In the genomic region with DNA sequence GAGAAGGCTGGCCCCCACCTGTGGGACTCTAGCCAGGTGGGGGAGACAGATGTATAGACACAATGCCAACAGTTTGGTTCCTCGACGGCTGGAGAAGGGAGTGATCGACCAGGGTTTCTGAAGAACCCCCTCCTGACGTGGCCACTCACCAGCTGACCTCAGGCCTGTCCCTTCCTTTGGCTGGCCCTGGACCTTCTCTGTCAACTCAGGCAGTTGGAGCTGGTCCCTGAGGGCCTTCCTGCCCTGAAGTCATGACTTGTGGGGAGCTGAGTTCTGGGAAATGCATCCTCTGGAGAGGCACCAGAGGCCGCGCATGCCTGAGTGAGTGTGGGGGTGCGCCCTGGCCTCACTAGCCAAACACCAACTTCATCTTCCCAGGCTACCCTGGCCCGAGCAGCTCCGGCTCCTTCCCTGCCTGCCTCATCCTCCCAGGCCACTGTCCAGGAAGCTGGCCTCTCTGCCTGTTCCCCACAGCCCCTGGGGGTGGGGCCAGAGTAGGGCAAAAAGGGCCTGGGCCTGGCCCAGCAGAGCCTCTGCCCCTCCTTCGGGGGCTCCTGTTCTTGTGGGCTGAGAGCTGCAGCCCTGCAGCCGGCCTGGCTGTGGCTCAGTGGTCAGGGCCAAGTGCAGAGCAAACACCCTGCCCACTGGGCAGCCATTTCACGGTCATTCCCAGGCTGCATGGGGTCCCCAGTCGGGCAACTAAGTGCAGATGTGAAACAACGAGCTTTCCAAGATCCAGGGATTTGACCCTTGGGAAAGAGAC, we compare ENCODE assay signal across 11 cellular contexts. TPM values are rescaled to one million over a fixed set of nuclear protein-coding genes. Genes with fewer than 3 reads are reported as not detected.
DNase-seq lines count a peak whose midpoint lies in the region; ATAC-seq and TF ChIP-seq lines count a peak whose summit lies in the region.
"Had no signal": no experiment of that assay in that cellular context is flagged by ENCODE, and none has a peak within 500 bp of the region (broad histone marks: within the 10 kb centered on the region; RNA-seq: fewer than 3 reads in every experiment).

No MANE protein-coding gene starts in this region.

- TF ChIP-seq CTCF in parathyroid adenoma (IDR thresholded peaks at IDR 0.05) (no peak), SK-N-SH (IDR thresholded peaks at IDR 0.05) (no peak)

- CTCF ChIA-PET in SK-N-SH (lab: Yijun Ruan, JAX): interaction anchor here (2.3 to 5.9 kb wide), 2 partner anchors 13 to 157 kb away, joined by 17 to 26 read pairs; no protein-coding TSS in a partner anchor
- CTCF ChIA-PET in naive thymus-derived CD4-positive, alpha-beta T cell (lab: Charles Lee): interaction anchor here (1.8 kb wide), 1 partner anchor 12 kb away, joined by 11 read pairs; no protein-coding TSS in a partner anchor

- intact Hi-C loops in Right ventricle myocardium superior (cut with DNase I): no loop called here
- intact Hi-C loops in naive thymus-derived CD4-positive, alpha-beta T cell (cut with micrococcal nuclease): no loop called here

- H3K4me1 ChIP-seq in parathyroid adenoma (peaks cover 3% of the 10 kb centered on the region), SK-N-SH (ENCODE audit: control insufficient read depth in 1 of 2, insufficient read depth in 2 of 2, low read depth in 1 of 2, low read length in 1 of 2) (peaks cover 8 to 13% of the 10 kb centered on the region in 2 experiments; a peak in 3 of 4 replicates)
- H3K4me1 ChIP-seq in naive thymus-derived CD4-positive, alpha-beta T cell (ENCODE audit: control insufficient read depth in 2 of 2, insufficient read depth in 2 of 2, low read length in 2 of 2): peaks cover 25 to 26% of the 10 kb centered on the region in 2 donors

- peak overlapping the region in 3 of 9 donors; percentile 61 to 81 (median 62) for H3K27ac Mint-ChIP-seq in naive thymus-derived CD4-positive, alpha-beta T cell
- H3K27ac Mint-ChIP-seq: activated T-helper 17 cell treated with anti-CD3 and anti-CD28 coated beads, Interleukin-2, amount 50 U/mL, for 72 hours; natural killer cell had no signal

- H3K36me3 ChIP-seq in parathyroid adenoma (ENCODE audit: control insufficient read depth, insufficient read depth, low read length) (no peaks in the 10 kb centered on the region), SK-N-SH (replicated peaks in 1 of 2; ENCODE audit: control insufficient read depth in 1 of 2, insufficient read depth in 2 of 2, low read length in 1 of 2) (no peaks in the 10 kb centered on the region)
- H3K36me3 ChIP-seq in naive thymus-derived CD4-positive, alpha-beta T cell (ENCODE audit: control insufficient read depth in 2 of 3, insufficient read depth in 3 of 3, low read length in 3 of 3): no peaks in the 10 kb centered on the region

- H3K36me3 Mint-ChIP-seq in naive thymus-derived CD4-positive, alpha-beta T cell: peaks cover 0 to 2% (median 0%) of the 10 kb centered on the region in 5 donors
- H3K36me3 Mint-ChIP-seq: natural killer cell had no signal

- H4K20me1 ChIP-seq in SK-N-SH (ENCODE audit: insufficient read depth): no peaks in the 10 kb centered on the region

- no peak for TF ChIP-seq EP300 in SK-N-SH (IDR thresholded peaks at IDR 0.05; ENCODE audit: borderline replicate concordance in 1 of 2, low read depth in 1 of 2, low read length in 1 of 2)

- no peaks in the 10 kb centered on the region for H3K9me2 ChIP-seq in SK-N-SH

- TF ChIP-seq RAD21 in SK-N-SH (IDR thresholded peaks at IDR 0.05; ENCODE audit: low read length): no peak

- H3K4me2 ChIP-seq in parathyroid adenoma (ENCODE audit: low read length): no peak overlapping the region
- no peak overlapping the region for H3K4me2 ChIP-seq in SK-N-SH

- peaks cover 19 to 38% (median 24%) of the 10 kb centered on the region in 7 donors for H3K4me1 Mint-ChIP-seq in naive thymus-derived CD4-positive, alpha-beta T cell
- H3K4me1 Mint-ChIP-seq: activated T-helper 17 cell treated with anti-CD3 and anti-CD28 coated beads, Interleukin-2, amount 50 U/mL, for 72 hours had no signal

- H3K27me3 Mint-ChIP-seq in naive thymus-derived CD4-positive, alpha-beta T cell: no peaks in the 10 kb centered on the region
- H3K27me3 Mint-ChIP-seq: activated T-helper 17 cell treated with anti-CD3 and anti-CD28 coated beads, Interleukin-2, amount 50 U/mL, for 72 hours had no signal

- H3K9ac ChIP-seq in parathyroid adenoma: no peak overlapping the region
- no peak overlapping the region for H3K9ac ChIP-seq in SK-N-SH

- H3K4me3 ChIP-seq in parathyroid adenoma (ENCODE audit: low read depth, low read length) (no peak overlapping the region), SK-N-SH (ENCODE audit: low read depth in 2 of 2, low read length in 1 of 2) (no peak overlapping the region)
- H3K4me3 ChIP-seq in naive thymus-derived CD4-positive, alpha-beta T cell (ENCODE audit: low read length): no peak overlapping the region

- POLR2A ChIA-PET in SK-N-SH (lab: Yijun Ruan, JAX): no interaction called here
- POLR2A ChIA-PET in naive thymus-derived CD4-positive, alpha-beta T cell (lab: Charles Lee): interaction anchor here (0.8 to 1.4 kb wide), 2 partner anchors 48 to 140 kb away, joined by 3 read pairs; no protein-coding TSS in a partner anchor

- H3K27ac ChIP-seq in parathyroid adenoma (peak overlapping the region; percentile 61), SK-N-SH (ENCODE audit: low read depth in 2 of 2, low read length in 1 of 2) (no peak overlapping the region)
- no peak overlapping the region for H3K27ac ChIP-seq in naive thymus-derived CD4-positive, alpha-beta T cell (ENCODE audit: low read depth, low read length)

- peaks cover 12% of the 10 kb centered on the region for H3F3A ChIP-seq in SK-N-SH (replicated peaks; ENCODE audit: insufficient read depth)

- no peaks in the 10 kb centered on the region for H3K79me2 ChIP-seq in parathyroid adenoma
- no peaks in the 10 kb centered on the region; the same call in 1 of the 2 replicates for H3K79me2 ChIP-seq in SK-N-SH (ENCODE audit: insufficient read depth)

- H3K27me3 ChIP-seq in parathyroid adenoma (ENCODE audit: control insufficient read depth, insufficient read depth, low read length) (no peaks in the 10 kb centered on the region), SK-N-SH (ENCODE audit: insufficient read depth) (no peaks in the 10 kb centered on the region)
- no peaks in the 10 kb centered on the region for H3K27me3 ChIP-seq in naive thymus-derived CD4-positive, alpha-beta T cell (ENCODE audit: control insufficient read depth in 2 of 2, insufficient read depth in 2 of 2, low read length in 2 of 2)

- no peaks in the 10 kb centered on the region for H3K9me3 ChIP-seq in parathyroid adenoma (ENCODE audit: control insufficient read depth, low read length)
- no peaks in the 10 kb centered on the region for H3K9me3 ChIP-seq in SK-N-SH
- H3K9me3 ChIP-seq in naive thymus-derived CD4-positive, alpha-beta T cell (ENCODE audit: control insufficient read depth in 2 of 3, low read length in 3 of 3): no peaks in the 10 kb centered on the region

- DNase-seq in AG20443 (ENCODE audit: low spot score) (peak; percentile 85), RPMI8226 (peak; percentile 45), Right ventricle myocardium superior (peak; percentile 78), iPS-NIHi11 (ENCODE audit: low spot score) (no peak), SK-N-SH (no peak), NCI-H1694 (lab: John Stamatoyannopoulos, UW) (no peak)
- DNase-seq in naive thymus-derived CD4-positive, alpha-beta T cell: no peak
- DNase-seq: natural killer cell, NCI-H2227 treated with DMSO at 0.1 percent for 48 hours had no signal

- ATAC-seq in Right ventricle myocardium superior (ENCODE audit: poor library complexity): peak; percentile 5
- no peak for ATAC-seq in naive thymus-derived CD4-positive, alpha-beta T cell
- ATAC-seq: activated T-helper 17 cell treated with anti-CD3 and anti-CD28 coated beads, Interleukin-2, amount 50 U/mL, for 72 hours; natural killer cell had no signal

- no peak overlapping the region for H3K4me3 Mint-ChIP-seq in naive thymus-derived CD4-positive, alpha-beta T cell
- H3K4me3 Mint-ChIP-seq: activated T-helper 17 cell treated with anti-CD3 and anti-CD28 coated beads, Interleukin-2, amount 50 U/mL, for 72 hours; natural killer cell had no signal

- peaks cover 0 to 2% (median 0%) of the 10 kb centered on the region in 11 donors for H3K9me3 Mint-ChIP-seq in naive thymus-derived CD4-positive, alpha-beta T cell
- H3K9me3 Mint-ChIP-seq: activated T-helper 17 cell treated with anti-CD3 and anti-CD28 coated beads, Interleukin-2, amount 50 U/mL, for 72 hours; natural killer cell had no signal

- WGBS in SK-N-SH (ENCODE audit: low lambda C conversion rate): 96% methylated on average over 4 of the region's 14 CpGs

- H2AFZ ChIP-seq in parathyroid adenoma (no peak overlapping the region), SK-N-SH (ENCODE audit: low read depth) (no peak overlapping the region)

TF ChIP-seq in SK-N-SH, 30 proteins besides CTCF, POLR2A, EP300 and RAD21 (continues in another document):
- TF ChIP-seq POLR2AphosphoS5 (IDR thresholded peaks at IDR 0.05; ENCODE audit: low read depth, low read length) (no peak), EZH2phosphoT487 (IDR thresholded peaks at IDR 0.05; ENCODE audit: borderline replicate concordance, low read depth) (no peak), GATA2 (CRISPR knock-in tag; IDR thresholded peaks at IDR 0.05) (no peak)
- TF ChIP-seq, protein P1, sequence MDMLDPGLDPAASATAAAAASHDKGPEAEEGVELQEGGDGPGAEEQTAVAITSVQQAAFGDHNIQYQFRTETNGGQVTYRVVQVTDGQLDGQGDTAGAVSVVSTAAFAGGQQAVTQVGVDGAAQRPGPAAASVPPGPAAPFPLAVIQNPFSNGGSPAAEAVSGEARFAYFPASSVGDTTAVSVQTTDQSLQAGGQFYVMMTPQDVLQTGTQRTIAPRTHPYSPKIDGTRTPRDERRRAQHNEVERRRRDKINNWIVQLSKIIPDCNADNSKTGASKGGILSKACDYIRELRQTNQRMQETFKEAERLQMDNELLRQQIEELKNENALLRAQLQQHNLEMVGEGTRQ (IDR thresholded peaks at IDR 0.05; ENCODE audit: borderline replicate concordance, low read depth, low read length): no peak

RNA-seq across cellular contexts. Expression of a gene that starts 23.6 kb away (rescaled TPM):
- total RNA-seq in Right ventricle myocardium superior: 123 TPM
- polyA plus RNA-seq in SK-N-SH (2012; rRNA removed): 251 and 284 TPM in 2 replicates
- 212 and 258 TPM in 2 replicates for polyA plus RNA-seq in SK-N-SH (2012; cell fraction: cytosol; rRNA removed)
- polyA plus RNA-seq in SK-N-SH (2012; cell fraction: nucleus; rRNA removed): 151 and 162 TPM in 2 replicates
- 10 to 100 TPM; 35.5 to 69.9 (median 37.7) TPM for total RNA-seq in naive thymus-derived CD4-positive, alpha-beta T cell
- 100 to 1,000 TPM; 135 to 154 TPM for polyA plus RNA-seq in naive thymus-derived CD4-positive, alpha-beta T cell

RNA-seq across cellular contexts. Expression of a gene that starts 49.0 kb away (rescaled TPM):
- 10.3 TPM for total RNA-seq in Right ventricle myocardium superior
- polyA plus RNA-seq in SK-N-SH (2012; rRNA removed): 4.3 and 7.9 TPM in 2 replicates
- 4.6 and 6.9 TPM in 2 replicates for polyA plus RNA-seq in SK-N-SH (2012; cell fraction: cytosol; rRNA removed)
- 6.2 and 6.6 TPM in 2 replicates for polyA plus RNA-seq in SK-N-SH (2012; cell fraction: nucleus; rRNA removed)
- total RNA-seq in naive thymus-derived CD4-positive, alpha-beta T cell: 10 to 100 TPM in 3 of 5 experiments, 1 to 10 TPM in 2; 2.3 to 13.1 (median 11.4) TPM
- polyA plus RNA-seq in naive thymus-derived CD4-positive, alpha-beta T cell: 1 to 10 TPM; 2.3 to 5.6 TPM

Comparison
In these comparisons a context has a peak if more than half of its experiments do, and no peak if none do; other contexts are left out.
1. DNase-seq: peak in AG20443 (single experiment), RPMI8226 (single experiment) and Right ventricle myocardium superior (single experiment); none in iPS-NIHi11 (single experiment), SK-N-SH (single experiment), naive thymus-derived CD4-positive, alpha-beta T cell (0 of 9) and NCI-H1694 (single experiment).